8 cellular contexts compared by ENCODE assay signal in genomic region chr3:9397911-9398714, GRCh38. TPM values are rescaled to one million over a fixed set of nuclear protein-coding genes. Genes with fewer than 3 reads are reported as not detected.
A peak's percentile ranks its signal among the peaks of the same experiment; 100 is the strongest.
DNase-seq lines count a peak whose midpoint lies in the region; ATAC-seq and TF ChIP-seq lines count a peak whose summit lies in the region.

No MANE protein-coding gene starts in this region.

- POLR2A ChIA-PET in HEK293T (lab: Yijun Ruan, JAX) = interaction anchor here (1.6 to 3.5 kb wide), 7 partner anchors 9 to 35 kb away, joined by 8 to 46 read pairs (median 20); partner anchors contain the start of gene THUMPD3
- POLR2A ChIA-PET in MCF 10A (lab: Yijun Ruan, JAX) = interaction anchor here (0.7 to 12.5 kb wide), 13 partner anchors 10 to 579 kb away, joined by 3 to 452 read pairs (median 9); partner anchors contain the start of gene THUMPD3

- H3K36me3 Mint-ChIP-seq in MCF 10A (ENCODE audit: insufficient read depth, unreplicated experiment) = peaks cover 23% of the 10 kb centered on the region

- H3K4me3 Mint-ChIP-seq in MCF 10A (ENCODE audit: unreplicated experiment) = peak overlapping the region; percentile 81

- ATAC-seq in HG03571 (IDR thresholded peaks at IDR 0.05; ENCODE audit: unreplicated experiment) = no peak

- H3K27me3 Mint-ChIP-seq in MCF 10A (ENCODE audit: insufficient read depth, unreplicated experiment) = no peaks in the 10 kb centered on the region

- no peaks in the 10 kb centered on the region for H3K9me3 Mint-ChIP-seq in MCF 10A (ENCODE audit: unreplicated experiment)

- peak overlapping the region; percentile 90 for H3K4me3 ChIP-seq in BE2C (ENCODE audit: low read depth, low read length)

- TF ChIP-seq CTCF in BE2C (IDR thresholded peaks at IDR 0.05; ENCODE audit: low read depth, low read length) (no peak), MCF 10A (IDR thresholded peaks at IDR 0.05; ENCODE audit: unreplicated experiment) (no peak)

- H3K4me1 ChIP-seq in BE2C = peaks cover 6% of the 10 kb centered on the region

- H3K27me3 ChIP-seq in BE2C = no peaks in the 10 kb centered on the region

- DNase-seq in BE2C = peak; percentile 19
- no peak for DNase-seq in HEK293T (ENCODE audit: extremely low spot score)
- DNase-seq in T-helper 2 cell = peak in 3 of 5 experiments; percentile 12 to 50 (median 13)
- peak; percentile 56 for DNase-seq in MCF 10A (ENCODE audit: unreplicated experiment)
- peak; percentile 55 for DNase-seq in islet precursor cell
- peak; percentile 30 for DNase-seq in stimulated activated CD4-positive, alpha-beta T cell treated with anti-CD3 and anti-CD28 coated beads, Interleukin-12 subunit alpha, Interleukin-12 subunit beta, amount 100 ng/mL, for 4 hours
- DNase-seq in OCI-M2 (lab: John Stamatoyannopoulos, UW; ENCODE audit: unreplicated experiment) = no peak

- intact Hi-C loops in MCF 10A (cut with micrococcal nuclease) = no loop called here

- no TSS peak for BruUV-seq in MCF 10A (replicated peaks; lab: Mats Ljungman, UMichigan)

- CTCF ChIA-PET in HEK293T (lab: Yijun Ruan, JAX) = no interaction called here
- CTCF ChIA-PET in MCF 10A (lab: Yijun Ruan, JAX) = interaction anchor here (1.0 to 2.1 kb wide), 2 partner anchors 8 to 26 kb away, joined by 5 to 7 read pairs; no protein-coding TSS in a partner anchor

- H3K36me3 ChIP-seq in BE2C = peaks cover 12% of the 10 kb centered on the region

- H3K27ac Mint-ChIP-seq in MCF 10A (ENCODE audit: low read depth, unreplicated experiment) = peak overlapping the region; percentile 92

- H3K4me1 Mint-ChIP-seq in MCF 10A (ENCODE audit: insufficient read depth, unreplicated experiment) = peaks cover 48% of the 10 kb centered on the region

- H3K9me3 ChIP-seq in BE2C = no peaks in the 10 kb centered on the region

TF ChIP-seq in HEK293T, 16 proteins besides CTCF, POLR2A, EP300 and RAD21:
- no peak for TF ChIP-seq SUZ12 (IDR thresholded peaks at IDR 0.05)
- peak; percentile 55 for TF ChIP-seq L3MBTL2 (conservative IDR thresholded peaks at IDR 0.05)
- no peak for TF ChIP-seq PKNOX1 (IDR thresholded peaks at IDR 0.05)
- no peak for TF ChIP-seq ARNT (IDR thresholded peaks at IDR 0.05)
TF ChIP-seq in HEK293T: peak in this region for 1.

RNA-seq across cellular contexts. Expression of gene SETD5, which starts 0.7 kb away (rescaled TPM):
- polyA plus RNA-seq in BE2C (2012; ENCODE audit: insufficient read depth, insufficient read length, low read depth) = 53.7 TPM
- total RNA-seq in MCF 10A (2022) = 149 TPM in 2 replicates

RNA-seq across cellular contexts. Expression of gene THUMPD3, which starts 35.3 kb away (rescaled TPM):
- polyA plus RNA-seq in BE2C (2012; ENCODE audit: insufficient read depth, insufficient read length, low read depth) = 53.9 TPM
- 53.4 and 63.0 TPM in 2 replicates for total RNA-seq in MCF 10A (2022)

Comparison
In these comparisons a context has a peak if more than half of its experiments do, and no peak if none do; other contexts are left out.
1. DNase-seq: peak in BE2C (single experiment), T-helper 2 cell (3 of 5), MCF 10A (single experiment), islet precursor cell (single experiment) and stimulated activated CD4-positive, alpha-beta T cell treated with anti-CD3 and anti-CD28 coated beads, Interleukin-12 subunit alpha, Interleukin-12 subunit beta, amount 100 ng/mL, for 4 hours (single experiment); none in HEK293T (single experiment) and OCI-M2 (single experiment).